In the genomic region with DNA sequence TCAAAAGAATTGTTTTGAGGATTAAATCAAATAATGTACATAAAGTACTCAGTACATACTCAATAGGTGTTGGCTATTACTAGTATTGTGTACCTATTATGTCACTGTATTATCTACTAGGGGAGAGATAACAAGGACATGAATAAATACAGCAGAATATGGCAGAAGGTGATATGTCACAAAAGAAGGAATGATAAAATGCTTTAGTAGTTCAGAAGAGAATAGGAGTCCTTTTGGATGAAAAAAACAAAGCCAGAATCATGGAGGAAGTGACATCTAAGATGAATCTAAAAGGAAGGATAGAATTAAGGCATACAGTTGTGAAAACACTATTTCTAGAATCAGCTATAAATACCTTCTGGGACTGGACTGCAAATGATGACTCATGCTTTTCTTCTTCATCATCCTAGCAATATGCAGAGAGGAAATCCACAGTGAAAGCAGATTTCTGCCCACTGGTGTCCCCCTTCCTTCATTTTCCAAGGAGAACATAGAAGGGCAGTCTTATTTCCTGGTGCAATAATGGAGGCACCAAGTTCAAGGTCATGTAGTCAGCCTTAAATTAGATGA, we compare ENCODE assay signal across 1 cellular context.
A peak's percentile ranks its signal among the peaks of the same experiment; 100 is the strongest.
TF ChIP-seq lines count a peak whose summit lies in the region.

No MANE protein-coding gene starts in this region.

TF ChIP-seq in HepG2, 621 proteins besides CTCF, POLR2A, EP300 and RAD21 (continued from another document):
- TF ChIP-seq, protein P1, sequence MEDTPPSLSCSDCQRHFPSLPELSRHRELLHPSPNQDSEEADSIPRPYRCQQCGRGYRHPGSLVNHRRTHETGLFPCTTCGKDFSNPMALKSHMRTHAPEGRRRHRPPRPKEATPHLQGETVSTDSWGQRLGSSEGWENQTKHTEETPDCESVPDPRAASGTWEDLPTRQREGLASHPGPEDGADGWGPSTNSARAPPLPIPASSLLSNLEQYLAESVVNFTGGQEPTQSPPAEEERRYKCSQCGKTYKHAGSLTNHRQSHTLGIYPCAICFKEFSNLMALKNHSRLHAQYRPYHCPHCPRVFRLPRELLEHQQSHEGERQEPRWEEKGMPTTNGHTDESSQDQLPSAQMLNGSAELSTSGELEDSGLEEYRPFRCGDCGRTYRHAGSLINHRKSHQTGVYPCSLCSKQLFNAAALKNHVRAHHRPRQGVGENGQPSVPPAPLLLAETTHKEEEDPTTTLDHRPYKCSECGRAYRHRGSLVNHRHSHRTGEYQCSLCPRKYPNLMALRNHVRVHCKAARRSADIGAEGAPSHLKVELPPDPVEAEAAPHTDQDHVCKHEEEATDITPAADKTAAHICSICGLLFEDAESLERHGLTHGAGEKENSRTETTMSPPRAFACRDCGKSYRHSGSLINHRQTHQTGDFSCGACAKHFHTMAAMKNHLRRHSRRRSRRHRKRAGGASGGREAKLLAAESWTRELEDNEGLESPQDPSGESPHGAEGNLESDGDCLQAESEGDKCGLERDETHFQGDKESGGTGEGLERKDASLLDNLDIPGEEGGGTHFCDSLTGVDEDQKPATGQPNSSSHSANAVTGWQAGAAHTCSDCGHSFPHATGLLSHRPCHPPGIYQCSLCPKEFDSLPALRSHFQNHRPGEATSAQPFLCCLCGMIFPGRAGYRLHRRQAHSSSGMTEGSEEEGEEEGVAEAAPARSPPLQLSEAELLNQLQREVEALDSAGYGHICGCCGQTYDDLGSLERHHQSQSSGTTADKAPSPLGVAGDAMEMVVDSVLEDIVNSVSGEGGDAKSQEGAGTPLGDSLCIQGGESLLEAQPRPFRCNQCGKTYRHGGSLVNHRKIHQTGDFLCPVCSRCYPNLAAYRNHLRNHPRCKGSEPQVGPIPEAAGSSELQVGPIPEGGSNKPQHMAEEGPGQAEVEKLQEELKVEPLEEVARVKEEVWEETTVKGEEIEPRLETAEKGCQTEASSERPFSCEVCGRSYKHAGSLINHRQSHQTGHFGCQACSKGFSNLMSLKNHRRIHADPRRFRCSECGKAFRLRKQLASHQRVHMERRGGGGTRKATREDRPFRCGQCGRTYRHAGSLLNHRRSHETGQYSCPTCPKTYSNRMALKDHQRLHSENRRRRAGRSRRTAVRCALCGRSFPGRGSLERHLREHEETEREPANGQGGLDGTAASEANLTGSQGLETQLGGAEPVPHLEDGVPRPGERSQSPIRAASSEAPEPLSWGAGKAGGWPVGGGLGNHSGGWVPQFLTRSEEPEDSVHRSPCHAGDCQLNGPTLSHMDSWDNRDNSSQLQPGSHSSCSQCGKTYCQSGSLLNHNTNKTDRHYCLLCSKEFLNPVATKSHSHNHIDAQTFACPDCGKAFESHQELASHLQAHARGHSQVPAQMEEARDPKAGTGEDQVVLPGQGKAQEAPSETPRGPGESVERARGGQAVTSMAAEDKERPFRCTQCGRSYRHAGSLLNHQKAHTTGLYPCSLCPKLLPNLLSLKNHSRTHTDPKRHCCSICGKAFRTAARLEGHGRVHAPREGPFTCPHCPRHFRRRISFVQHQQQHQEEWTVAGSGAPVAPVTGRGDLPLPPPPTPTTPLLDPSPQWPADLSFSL (CRISPR knock-in tag; IDR thresholded peaks at IDR 0.05), result no peak
- peak; percentile 45 to 61 for TF ChIP-seq MAFK (conservative IDR thresholded peaks at IDR 0.05 in 1 of 2, IDR thresholded peaks at IDR 0.05 in 1 of 2; ENCODE audit: low read length in 2 of 2)
- TF ChIP-seq, protein P2, sequence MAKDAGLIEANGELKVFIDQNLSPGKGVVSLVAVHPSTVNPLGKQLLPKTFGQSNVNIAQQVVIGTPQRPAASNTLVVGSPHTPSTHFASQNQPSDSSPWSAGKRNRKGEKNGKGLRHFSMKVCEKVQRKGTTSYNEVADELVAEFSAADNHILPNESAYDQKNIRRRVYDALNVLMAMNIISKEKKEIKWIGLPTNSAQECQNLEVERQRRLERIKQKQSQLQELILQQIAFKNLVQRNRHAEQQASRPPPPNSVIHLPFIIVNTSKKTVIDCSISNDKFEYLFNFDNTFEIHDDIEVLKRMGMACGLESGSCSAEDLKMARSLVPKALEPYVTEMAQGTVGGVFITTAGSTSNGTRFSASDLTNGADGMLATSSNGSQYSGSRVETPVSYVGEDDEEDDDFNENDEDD (CRISPR knock-in tag; IDR thresholded peaks at IDR 0.05; ENCODE audit: borderline replicate concordance), result no peak
- TF ChIP-seq, protein P3, sequence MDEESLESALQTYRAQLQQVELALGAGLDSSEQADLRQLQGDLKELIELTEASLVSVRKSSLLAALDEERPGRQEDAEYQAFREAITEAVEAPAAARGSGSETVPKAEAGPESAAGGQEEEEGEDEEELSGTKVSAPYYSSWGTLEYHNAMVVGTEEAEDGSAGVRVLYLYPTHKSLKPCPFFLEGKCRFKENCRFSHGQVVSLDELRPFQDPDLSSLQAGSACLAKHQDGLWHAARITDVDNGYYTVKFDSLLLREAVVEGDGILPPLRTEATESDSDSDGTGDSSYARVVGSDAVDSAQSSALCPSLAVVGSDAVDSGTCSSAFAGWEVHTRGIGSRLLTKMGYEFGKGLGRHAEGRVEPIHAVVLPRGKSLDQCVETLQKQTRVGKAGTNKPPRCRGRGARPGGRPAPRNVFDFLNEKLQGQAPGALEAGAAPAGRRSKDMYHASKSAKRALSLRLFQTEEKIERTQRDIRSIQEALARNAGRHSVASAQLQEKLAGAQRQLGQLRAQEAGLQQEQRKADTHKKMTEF (CRISPR knock-in tag; IDR thresholded peaks at IDR 0.05), result no peak
